Comparison of ENCODE assay signal across 8 cellular contexts in the genomic region with DNA sequence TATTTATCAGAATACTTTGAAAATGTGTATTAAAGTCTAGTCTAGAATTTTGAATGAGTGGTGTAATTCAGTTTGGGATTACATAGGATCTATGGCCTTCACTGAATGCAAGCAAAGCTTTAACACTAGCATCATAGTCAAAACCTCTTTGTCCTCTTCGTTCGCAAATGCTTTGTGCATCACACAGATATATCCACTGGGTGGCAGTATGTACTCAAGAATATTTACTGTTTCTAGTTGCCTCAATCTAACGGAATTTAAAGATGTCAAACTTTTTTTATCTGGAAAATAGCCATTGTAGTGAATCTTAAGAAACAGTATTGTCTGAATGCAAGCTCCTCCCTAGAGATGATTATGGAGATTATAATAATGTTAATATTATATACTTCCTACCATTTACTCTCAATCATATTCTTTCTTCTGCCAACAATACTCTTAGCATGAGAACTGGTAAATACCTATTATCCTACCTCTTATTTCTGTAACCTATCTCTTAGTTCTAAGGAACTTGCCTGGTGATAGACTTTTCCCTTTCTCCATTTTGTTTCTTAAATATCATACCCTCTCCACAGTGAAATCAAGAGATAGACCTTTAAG. TPM values are rescaled to one million over a fixed set of nuclear protein-coding genes. Genes with fewer than 3 reads are reported as not detected.
A peak's percentile ranks its signal among the peaks of the same experiment; 100 is the strongest.
DNase-seq lines count a peak whose midpoint lies in the region; ATAC-seq and TF ChIP-seq lines count a peak whose summit lies in the region.

No MANE protein-coding gene starts in this region.

- TF ChIP-seq CTCF in PC-9 (conservative IDR thresholded peaks at IDR 0.05): peak; percentile 77
- TF ChIP-seq CTCF in breast epithelium (IDR thresholded peaks at IDR 0.05): peak; percentile 62 to 88 (median 83)

- no peaks in the 10 kb centered on the region for H3K27me3 ChIP-seq in PC-9 (ENCODE audit: insufficient read depth, low read depth)
- no peaks in the 10 kb centered on the region for H3K27me3 ChIP-seq in breast epithelium

- H3K9me3 ChIP-seq in PC-9 (ENCODE audit: insufficient read depth, low read depth) (no peaks in the 10 kb centered on the region), breast epithelium (no peaks in the 10 kb centered on the region)

- no peak overlapping the region for H3K4me2 ChIP-seq in PC-9

- no peak overlapping the region for H2AFZ ChIP-seq in PC-9

- peak; percentile 72 for DNase-seq in SIG-M5 treated with dmso at 0.1 percent for 504 hours (lab: John Stamatoyannopoulos, UW; ENCODE audit: unreplicated experiment)
- DNase-seq in SIG-M5 (lab: John Stamatoyannopoulos, UW): no peak
- peak; percentile 9 to 62 for DNase-seq in PC-9
- DNase-seq in breast epithelium (ENCODE audit: low spot score in 2 of 2): no peak
- peak; percentile 94 for DNase-seq in inferior parietal cortex (ENCODE audit: extremely low spot score)
- DNase-seq in stimulated activated naive CD8-positive, alpha-beta T cell treated with anti-CD3 and anti-CD28 coated beads, Interleukin-15, Interleukin-2, amounts not matched to agents 100 U/mL and 50 U/mL, for 24 hours: peak; percentile 9
- DNase-seq in 8988T: no peak

- TF ChIP-seq EP300 in Ishikawa (IDR thresholded peaks at IDR 0.05; ENCODE audit: borderline replicate concordance): no peak

- intact Hi-C loops in PC-9 (cut with micrococcal nuclease; ENCODE audit: unreplicated experiment): loop anchor here (1.0 to 5.0 kb wide), 3 partner anchors 237 to 1065 kb away; no protein-coding TSS in a partner anchor
- intact Hi-C loops in breast epithelium (cut with DNase I; ENCODE audit: low total_unique reads): loop anchor here (10.0 kb wide), 1 partner anchor 569 kb away; no protein-coding TSS in a partner anchor

- H4K20me1 ChIP-seq in PC-9 (ENCODE audit: insufficient read depth): no peaks in the 10 kb centered on the region

- peak; percentile 81 for TF ChIP-seq RAD21 in Ishikawa (IDR thresholded peaks at IDR 0.05; ENCODE audit: low read depth)

- no peak for TF ChIP-seq POLR2A in breast epithelium (IDR thresholded peaks at IDR 0.05)

- H3K4me3 ChIP-seq in PC-9 (no peak overlapping the region), breast epithelium (no peak overlapping the region)

- CTCF ChIA-PET in PC-9 (lab: Charles Lee): interaction anchor here (0.6 to 0.7 kb wide), 2 partner anchors 370 to 551 kb away, joined by 3 to 4 read pairs; no protein-coding TSS in a partner anchor

- H3K27ac ChIP-seq in PC-9: no peak overlapping the region
- H3K27ac ChIP-seq in breast epithelium: no peak overlapping the region

- BruUV-seq in PC-9 (replicated peaks; lab: Mats Ljungman, UMichigan): no TSS peak

- no peaks in the 10 kb centered on the region for H3K9me2 ChIP-seq in PC-9 (ENCODE audit: insufficient read depth)

- H3K4me1 ChIP-seq in PC-9 (replicated peaks; ENCODE audit: insufficient read depth) (peaks cover 12% of the 10 kb centered on the region), breast epithelium (no peaks in the 10 kb centered on the region)

- H3K36me3 ChIP-seq in PC-9 (ENCODE audit: low read depth) (no peaks in the 10 kb centered on the region), breast epithelium (no peaks in the 10 kb centered on the region)

- ATAC-seq in stimulated activated naive CD8-positive, alpha-beta T cell treated with anti-CD3 and anti-CD28 coated beads, Interleukin-15, Interleukin-2, amounts not matched to agents 100 U/mL and 50 U/mL, for 24 hours: peak; percentile 32

- POLR2A ChIA-PET in PC-9 (lab: Charles Lee; ENCODE audit: unreplicated experiment): interaction anchor here (0.7 kb wide), 1 partner anchor 135 kb away, joined by 6 read pairs; no protein-coding TSS in a partner anchor

- H3K79me2 ChIP-seq in PC-9 (ENCODE audit: low read depth): no peaks in the 10 kb centered on the region

- H3F3A ChIP-seq in PC-9 (ENCODE audit: insufficient read depth, low read depth): 0 out of 2 replicates have a peak, but pooled peaks cover 10% of the 10 kb centered on the region

TF ChIP-seq in Ishikawa, 13 proteins besides CTCF, POLR2A, EP300 and RAD21:
- TF ChIP-seq REST (IDR thresholded peaks at IDR 0.05; ENCODE audit: low read depth): no peak

RNA-seq across cellular contexts. Expression of gene LACC1, which starts 25.8 kb away (rescaled TPM):
- 2.4 and 3.0 TPM in 2 replicates for total RNA-seq in PC-9 (2021)
- total RNA-seq in breast epithelium: 10 to 100 TPM in 2 of 3 donors, 1 to 10 TPM in 1; 8.2 to 11.1 (median 10.4) TPM

RNA-seq across cellular contexts. Expression of gene CCDC122, which starts 26.0 kb away (rescaled TPM):
- total RNA-seq in PC-9 (2021) (7.4 and 7.9 TPM in 2 replicates), breast epithelium (10 to 100 TPM in 2 of 3 donors, 1 to 10 TPM in 1; 5.9 to 50.9 (median 13.9) TPM)

Comparison
In these comparisons a context has a peak if more than half of its experiments do, and no peak if none do; other contexts are left out.
1. DNase-seq: peak in SIG-M5 treated with dmso at 0.1 percent for 504 hours (single experiment), PC-9 (2 of 2), inferior parietal cortex (single experiment) and stimulated activated naive CD8-positive, alpha-beta T cell treated with anti-CD3 and anti-CD28 coated beads, Interleukin-15, Interleukin-2, amounts not matched to agents 100 U/mL and 50 U/mL, for 24 hours (single experiment); none in SIG-M5 (single experiment), breast epithelium (0 of 2) and 8988T (single experiment).